In genomic region chr2:144137705-144138428, GRCh38 we compare ENCODE assay signal across 19 cellular contexts.
DNase-seq lines count a peak whose midpoint lies in the region; ATAC-seq, FAIRE-seq and TF ChIP-seq lines count a peak whose summit lies in the region.
"Had no signal": no experiment of that assay in that cellular context is flagged by ENCODE, and none has a peak within 500 bp of the region (broad histone marks: within the 10 kb centered on the region; RNA-seq: fewer than 3 reads in every experiment).

No MANE protein-coding gene starts in this region.

- 47% methylated on average over 5 of the region's 5 CpGs for WGBS in K562 (ENCODE audit: insufficient coverage, low coverage, missing lambda C conversion rate)

- TF ChIP-seq CTCF in HFFc6 (IDR thresholded peaks at IDR 0.05) (no peak), K562 (IDR thresholded peaks at IDR 0.05 in 2 of 3, conservative IDR thresholded peaks at IDR 0.05 in 1 of 3; ENCODE audit: insufficient read depth in 2 of 3, low read depth in 1 of 3, low read length in 3 of 3) (no peak)

- peaks cover 43% of the 10 kb centered on the region for H3K4me1 Mint-ChIP-seq in HFFc6 (ENCODE audit: low read depth)

- 0 out of 2 replicates have a peak, but pooled peaks cover under 1% of the 10 kb centered on the region for H3K36me3 Mint-ChIP-seq in HFFc6 (ENCODE audit: low read depth)

- peak overlapping the region; percentile 17 for H3K4me3 Mint-ChIP-seq in HFFc6
- H3K4me3 Mint-ChIP-seq: B cell; effector memory CD8-positive, alpha-beta T cell; H9 had no signal

- no peaks in the 10 kb centered on the region for H3K36me3 ChIP-seq in K562 (ENCODE audit: control insufficient read depth, insufficient read depth, low read length)
- H3K36me3 ChIP-seq: uterus had no signal

- H3K27me3 Mint-ChIP-seq in HFFc6 (ENCODE audit: insufficient read depth) = no peaks in the 10 kb centered on the region
- H3K27me3 Mint-ChIP-seq: B cell; effector memory CD8-positive, alpha-beta T cell had no signal

- H3K4me3 ChIP-seq in K562 = no peak overlapping the region
- H3K4me3 ChIP-seq: uterus had no signal

- in situ Hi-C loops in K562 (cut with MboI) = no loop called here

- no peak for TF ChIP-seq RAD21 in K562 (CRISPR knock-in tag; conservative IDR thresholded peaks at IDR 0.05 in 1 of 2, IDR thresholded peaks at IDR 0.05 in 1 of 2)

- peak; percentile 76 for DNase-seq in AG08395 (ENCODE audit: low spot score)
- DNase-seq in HFFc6 = peak; percentile 89
- no peak for DNase-seq in K562 (ENCODE audit: extremely low read depth in 1 of 4, low spot score in 3 of 4)
- DNase-seq in midbrain (lab: John Stamatoyannopoulos, UW) = peak; percentile 8
- DNase-seq in H54 (ENCODE audit: insufficient read length, low spot score) = no peak
- DNase-seq: activated CD4-positive, CD25-positive, alpha-beta regulatory T cell; activated T-cell treated with anti-CD3 and anti-CD28 coated beads, Interleukin-2, amount 50 U/mL, for 1 hour; anterior cingulate cortex; effector memory CD8-positive, alpha-beta T cell; H9; NCI-H1436; NCI-H524 treated with DMSO at 0.1 percent for 48 hours; SHP77; uterus had no signal

- no peaks in the 10 kb centered on the region for H3K79me2 ChIP-seq in K562 (ENCODE audit: control insufficient read depth, insufficient read depth, low read length)

- TF ChIP-seq POLR2A in K562 (conservative IDR thresholded peaks at IDR 0.05) (no peak), H54 (IDR thresholded peaks at IDR 0.05; ENCODE audit: low read depth, low read length) (no peak)

- H3K9me3 ChIP-seq in K562 (replicated peaks; ENCODE audit: control insufficient read depth, insufficient read depth, low read depth, low read length) = no peaks in the 10 kb centered on the region
- H3K9me3 ChIP-seq: uterus had no signal

- intact Hi-C loops in K562 (cut with micrococcal nuclease) = no loop called here

- H3K9me3 Mint-ChIP-seq in HFFc6 = no peaks in the 10 kb centered on the region
- H3K9me3 Mint-ChIP-seq: effector memory CD8-positive, alpha-beta T cell; H9 had no signal

- peak overlapping the region; percentile 95 for H3K27ac Mint-ChIP-seq in HFFc6
- H3K27ac Mint-ChIP-seq: B cell; effector memory CD8-positive, alpha-beta T cell; H9 had no signal

- H4K20me1 ChIP-seq in K562 (replicated peaks; ENCODE audit: control insufficient read depth, insufficient read depth, low read length) = no peaks in the 10 kb centered on the region

- no peak overlapping the region for H2AFZ ChIP-seq in K562 (ENCODE audit: low read depth, low read length)

- CTCF ChIA-PET in K562 (lab: Yijun Ruan, JAX; ENCODE audit: low intra/inter-chr PET ratio) = no interaction called here

- H3K9ac ChIP-seq in K562 (ENCODE audit: insufficient read depth in 1 of 2, low read depth in 2 of 2, low read length in 2 of 2) = no peak overlapping the region

- TF ChIP-seq EP300 in K562 (IDR thresholded peaks at IDR 0.05; ENCODE audit: low read length) = no peak

- no peak overlapping the region for H3K27ac ChIP-seq in K562 (ENCODE audit: extremely low read depth, low read depth, low read length)
- H3K27ac ChIP-seq: uterus had no signal

- H3K27me3 ChIP-seq in K562 (ENCODE audit: control insufficient read depth in 2 of 2, insufficient read depth in 2 of 2, low read length in 2 of 2) = no peaks in the 10 kb centered on the region
- H3K27me3 ChIP-seq: uterus had no signal

- ATAC-seq in K562 (no peak), HG03378 (IDR thresholded peaks at IDR 0.05; ENCODE audit: unreplicated experiment) (no peak), HG03159 (IDR thresholded peaks at IDR 0.05; ENCODE audit: unreplicated experiment) (no peak), HG03095 (IDR thresholded peaks at IDR 0.05; ENCODE audit: unreplicated experiment) (no peak)
- ATAC-seq: effector memory CD8-positive, alpha-beta T cell; left lobe of liver had no signal

- no TSS peak for BruUV-seq in K562 (replicated peaks; lab: Mats Ljungman, UMichigan)

- H3K9me1 ChIP-seq in K562 (ENCODE audit: control insufficient read depth, insufficient read depth, low read length) = no peaks in the 10 kb centered on the region

- no peak overlapping the region for H3K4me2 ChIP-seq in K562 (ENCODE audit: insufficient read depth, low read length)

- POLR2A ChIA-PET in K562 (lab: Yijun Ruan, JAX) = no interaction called here

- FAIRE-seq in K562 (lab: Jason Lieb, UNC) (no peak), H54 (lab: Jason Lieb, UNC) (no peak)

- peaks cover 0 to 8% of the 10 kb centered on the region in 2 experiments; a peak in 2 of 5 replicates for H3K4me1 ChIP-seq in K562 (replicated peaks in 1 of 2; ENCODE audit: control insufficient read depth in 2 of 2, insufficient read depth in 2 of 2, low read length in 2 of 2)
- H3K4me1 ChIP-seq: uterus had no signal

TF ChIP-seq in K562, 482 proteins besides CTCF, POLR2A, EP300 and RAD21:
- 0 out of 2 replicates have a peak, but pooled peaks have one; percentile 21 for TF ChIP-seq ZBTB33 (CRISPR knock-in tag; IDR thresholded peaks at IDR 0.05)
- no peak for TF ChIP-seq HNRNPH1 (optimal IDR thresholded peaks at IDR 0.05; ENCODE audit: low read depth, low read length)

Comparison
In these comparisons a context has a peak if more than half of its experiments do, and no peak if none do; other contexts are left out.
1. DNase-seq: peak in AG08395 (single experiment), HFFc6 (single experiment) and midbrain (single experiment); none in K562 (0 of 4) and H54 (single experiment).